9 cellular contexts compared by ENCODE assay signal in the genomic region with DNA sequence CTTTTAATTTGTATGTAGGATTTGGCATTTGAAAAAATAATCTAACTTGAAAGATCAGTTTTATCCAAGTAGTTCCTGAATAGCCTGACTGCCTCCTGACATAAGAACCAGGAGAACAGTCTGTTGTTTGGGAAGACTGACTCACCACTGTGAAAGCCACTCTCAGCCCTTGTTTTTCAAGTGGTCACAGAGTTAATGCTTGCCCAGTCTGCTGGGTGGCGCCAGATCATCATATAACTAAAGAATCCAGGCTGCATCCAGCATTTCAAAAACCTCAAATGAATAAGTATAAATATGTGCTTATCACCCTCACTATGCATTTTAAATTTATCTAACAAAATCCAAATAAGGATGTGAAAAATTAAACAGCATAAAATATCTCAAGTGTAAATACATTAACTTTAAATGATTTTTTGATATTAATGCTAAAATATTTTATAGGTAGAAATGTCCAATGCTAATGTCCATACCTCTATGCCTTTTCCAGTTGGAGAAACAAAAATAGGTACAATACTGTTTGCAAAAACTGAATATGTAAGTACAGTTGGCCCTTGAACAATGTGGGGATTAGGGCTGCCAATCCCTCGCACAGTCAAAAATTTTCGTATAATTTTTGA. TPM values are rescaled to one million over a fixed set of nuclear protein-coding genes. Genes with fewer than 3 reads are reported as not detected.
DNase-seq lines count a peak whose midpoint lies in the region; ATAC-seq and TF ChIP-seq lines count a peak whose summit lies in the region.
"Had no signal": no experiment of that assay in that cellular context is flagged by ENCODE, and none has a peak within 500 bp of the region (broad histone marks: within the 10 kb centered on the region; RNA-seq: fewer than 3 reads in every experiment).

No MANE protein-coding gene starts in this region.

- no peak for TF ChIP-seq POLR2A in vagina (IDR thresholded peaks at IDR 0.05)
- TF ChIP-seq POLR2A in gastroesophageal sphincter (IDR thresholded peaks at IDR 0.05) = no peak

- peaks cover 0 to 1% (median 0%) of the 10 kb centered on the region in 4 donors for H3K4me1 ChIP-seq in liver (ENCODE audit: control insufficient read depth in 4 of 4, insufficient read depth in 4 of 4, low read length in 3 of 4)
- no peaks in the 10 kb centered on the region for H3K4me1 ChIP-seq in vagina
- H3K4me1 ChIP-seq in gastroesophageal sphincter = no peaks in the 10 kb centered on the region

- H3K27ac Mint-ChIP-seq in chondrocyte (ENCODE audit: unreplicated experiment) = no peak overlapping the region

- H3K36me3 ChIP-seq in liver (ENCODE audit: control insufficient read depth in 4 of 4, insufficient read depth in 3 of 4, low read depth in 1 of 4, low read length in 3 of 4) (no peaks in the 10 kb centered on the region), vagina (no peaks in the 10 kb centered on the region), gastroesophageal sphincter (no peaks in the 10 kb centered on the region)

- H3K36me3 Mint-ChIP-seq in chondrocyte (ENCODE audit: low read depth) = no peaks in the 10 kb centered on the region
- H3K36me3 Mint-ChIP-seq: IgD-negative memory B cell had no signal

- intact Hi-C loops in vagina (cut with DNase I) = no loop called here

- H3K4me3 Mint-ChIP-seq in chondrocyte (ENCODE audit: unreplicated experiment) = no peak overlapping the region
- H3K4me3 Mint-ChIP-seq: IgD-negative memory B cell had no signal

- peak; percentile 65 to 73 for TF ChIP-seq RAD21 in liver (IDR thresholded peaks at IDR 0.05)

- H3K4me1 Mint-ChIP-seq in chondrocyte (ENCODE audit: low read depth) = no peaks in the 10 kb centered on the region
- H3K4me1 Mint-ChIP-seq: IgD-negative memory B cell had no signal

- TF ChIP-seq EP300 in gastroesophageal sphincter (IDR thresholded peaks at IDR 0.05) = no peak

- no peaks in the 10 kb centered on the region for H3K9me3 Mint-ChIP-seq in chondrocyte (ENCODE audit: low read depth)
- H3K9me3 Mint-ChIP-seq: IgD-negative memory B cell had no signal

- H3K4me3 ChIP-seq in liver (ENCODE audit: low read depth in 1 of 3, low read length in 3 of 3) (no peak overlapping the region), vagina (no peak overlapping the region), gastroesophageal sphincter (no peak overlapping the region)

- no peaks in the 10 kb centered on the region for H3K27me3 ChIP-seq in liver (ENCODE audit: control insufficient read depth in 4 of 4, insufficient read depth in 4 of 4, low read length in 3 of 4)
- no peaks in the 10 kb centered on the region for H3K27me3 ChIP-seq in vagina
- H3K27me3 ChIP-seq in gastroesophageal sphincter = no peaks in the 10 kb centered on the region

- H3K27ac ChIP-seq in liver (ENCODE audit: low read depth in 1 of 2, low read length in 2 of 2) (no peak overlapping the region), vagina (no peak overlapping the region), gastroesophageal sphincter (no peak overlapping the region)

- WGBS in liver = 71% methylated on average over 3 of the region's 3 CpGs
- 47 to 70% methylated on average over 3 of the region's 3 CpGs for WGBS in gastroesophageal sphincter (ENCODE audit: low coverage in 1 of 2), 2 donors

- H3K27me3 Mint-ChIP-seq in chondrocyte (ENCODE audit: low read depth) = peaks cover 12% of the 10 kb centered on the region
- H3K27me3 Mint-ChIP-seq: IgD-negative memory B cell had no signal

- H3K9me3 ChIP-seq in liver (ENCODE audit: control insufficient read depth in 4 of 4, low read length in 3 of 4) (no peaks in the 10 kb centered on the region), vagina (no peaks in the 10 kb centered on the region), gastroesophageal sphincter (no peaks in the 10 kb centered on the region)

- peak; percentile 54 for ATAC-seq in HG03432 (IDR thresholded peaks at IDR 0.05; ENCODE audit: unreplicated experiment)
- ATAC-seq in gastroesophageal sphincter = no peak

- DNase-seq in DMS53 (lab: John Stamatoyannopoulos, UW) (peak; percentile 90), NCI-H82 (lab: John Stamatoyannopoulos, UW) (peak; percentile 90), chondrocyte (ENCODE audit: low spot score) (no peak), vagina (ENCODE audit: extremely low spot score in 2 of 2) (no peak), GOT3 (lab: John Stamatoyannopoulos, UW) (no peak)

- no peak overlapping the region for H3K9ac ChIP-seq in liver (ENCODE audit: low read depth in 1 of 2, low read length in 2 of 2)

- TF ChIP-seq CTCF in chondrocyte (IDR thresholded peaks at IDR 0.05) (peak; percentile 79), liver (IDR thresholded peaks at IDR 0.05; ENCODE audit: low read depth, low read length, missing input control) (peak; percentile 17), vagina (IDR thresholded peaks at IDR 0.05) (no peak), gastroesophageal sphincter (IDR thresholded peaks at IDR 0.05) (peak in 1 of 4 experiments; percentile 32)

TF ChIP-seq in liver, 16 proteins besides CTCF, POLR2A, EP300 and RAD21:
- TF ChIP-seq YY1 (IDR thresholded peaks at IDR 0.05) (no peak), GABPA (IDR thresholded peaks at IDR 0.05 in 1 of 2, conservative IDR thresholded peaks at IDR 0.05 in 1 of 2) (no peak), RXRA (IDR thresholded peaks at IDR 0.05) (no peak), EGR1 (IDR thresholded peaks at IDR 0.05; ENCODE audit: low read depth in 2 of 2) (no peak), FOXA2 (IDR thresholded peaks at IDR 0.05) (no peak), TAF1 (conservative IDR thresholded peaks at IDR 0.05) (no peak), SP1 (IDR thresholded peaks at IDR 0.05) (no peak), FOXA1 (IDR thresholded peaks at IDR 0.05) (no peak), HNF4G (IDR thresholded peaks at IDR 0.05) (no peak), NR2F2 (IDR thresholded peaks at IDR 0.05) (no peak)
- TF ChIP-seq, protein P1, sequence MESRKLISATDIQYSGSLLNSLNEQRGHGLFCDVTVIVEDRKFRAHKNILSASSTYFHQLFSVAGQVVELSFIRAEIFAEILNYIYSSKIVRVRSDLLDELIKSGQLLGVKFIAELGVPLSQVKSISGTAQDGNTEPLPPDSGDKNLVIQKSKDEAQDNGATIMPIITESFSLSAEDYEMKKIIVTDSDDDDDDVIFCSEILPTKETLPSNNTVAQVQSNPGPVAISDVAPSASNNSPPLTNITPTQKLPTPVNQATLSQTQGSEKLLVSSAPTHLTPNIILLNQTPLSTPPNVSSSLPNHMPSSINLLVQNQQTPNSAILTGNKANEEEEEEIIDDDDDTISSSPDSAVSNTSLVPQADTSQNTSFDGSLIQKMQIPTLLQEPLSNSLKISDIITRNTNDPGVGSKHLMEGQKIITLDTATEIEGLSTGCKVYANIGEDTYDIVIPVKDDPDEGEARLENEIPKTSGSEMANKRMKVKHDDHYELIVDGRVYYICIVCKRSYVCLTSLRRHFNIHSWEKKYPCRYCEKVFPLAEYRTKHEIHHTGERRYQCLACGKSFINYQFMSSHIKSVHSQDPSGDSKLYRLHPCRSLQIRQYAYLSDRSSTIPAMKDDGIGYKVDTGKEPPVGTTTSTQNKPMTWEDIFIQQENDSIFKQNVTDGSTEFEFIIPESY (IDR thresholded peaks at IDR 0.05) = no peak
- TF ChIP-seq, protein P2, sequence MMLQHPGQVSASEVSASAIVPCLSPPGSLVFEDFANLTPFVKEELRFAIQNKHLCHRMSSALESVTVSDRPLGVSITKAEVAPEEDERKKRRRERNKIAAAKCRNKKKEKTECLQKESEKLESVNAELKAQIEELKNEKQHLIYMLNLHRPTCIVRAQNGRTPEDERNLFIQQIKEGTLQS (IDR thresholded peaks at IDR 0.05) = no peak
- TF ChIP-seq, protein P3, sequence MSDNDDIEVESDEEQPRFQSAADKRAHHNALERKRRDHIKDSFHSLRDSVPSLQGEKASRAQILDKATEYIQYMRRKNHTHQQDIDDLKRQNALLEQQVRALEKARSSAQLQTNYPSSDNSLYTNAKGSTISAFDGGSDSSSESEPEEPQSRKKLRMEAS (IDR thresholded peaks at IDR 0.05) = no peak
- TF ChIP-seq, protein P4, sequence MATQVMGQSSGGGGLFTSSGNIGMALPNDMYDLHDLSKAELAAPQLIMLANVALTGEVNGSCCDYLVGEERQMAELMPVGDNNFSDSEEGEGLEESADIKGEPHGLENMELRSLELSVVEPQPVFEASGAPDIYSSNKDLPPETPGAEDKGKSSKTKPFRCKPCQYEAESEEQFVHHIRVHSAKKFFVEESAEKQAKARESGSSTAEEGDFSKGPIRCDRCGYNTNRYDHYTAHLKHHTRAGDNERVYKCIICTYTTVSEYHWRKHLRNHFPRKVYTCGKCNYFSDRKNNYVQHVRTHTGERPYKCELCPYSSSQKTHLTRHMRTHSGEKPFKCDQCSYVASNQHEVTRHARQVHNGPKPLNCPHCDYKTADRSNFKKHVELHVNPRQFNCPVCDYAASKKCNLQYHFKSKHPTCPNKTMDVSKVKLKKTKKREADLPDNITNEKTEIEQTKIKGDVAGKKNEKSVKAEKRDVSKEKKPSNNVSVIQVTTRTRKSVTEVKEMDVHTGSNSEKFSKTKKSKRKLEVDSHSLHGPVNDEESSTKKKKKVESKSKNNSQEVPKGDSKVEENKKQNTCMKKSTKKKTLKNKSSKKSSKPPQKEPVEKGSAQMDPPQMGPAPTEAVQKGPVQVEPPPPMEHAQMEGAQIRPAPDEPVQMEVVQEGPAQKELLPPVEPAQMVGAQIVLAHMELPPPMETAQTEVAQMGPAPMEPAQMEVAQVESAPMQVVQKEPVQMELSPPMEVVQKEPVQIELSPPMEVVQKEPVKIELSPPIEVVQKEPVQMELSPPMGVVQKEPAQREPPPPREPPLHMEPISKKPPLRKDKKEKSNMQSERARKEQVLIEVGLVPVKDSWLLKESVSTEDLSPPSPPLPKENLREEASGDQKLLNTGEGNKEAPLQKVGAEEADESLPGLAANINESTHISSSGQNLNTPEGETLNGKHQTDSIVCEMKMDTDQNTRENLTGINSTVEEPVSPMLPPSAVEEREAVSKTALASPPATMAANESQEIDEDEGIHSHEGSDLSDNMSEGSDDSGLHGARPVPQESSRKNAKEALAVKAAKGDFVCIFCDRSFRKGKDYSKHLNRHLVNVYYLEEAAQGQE (IDR thresholded peaks at IDR 0.05) = no peak

RNA-seq across cellular contexts. Expression of a gene that starts 26.9 kb away (rescaled TPM):
- total RNA-seq in chondrocyte (not detected in 3 replicates), liver (not detected), vagina (not detected), gastroesophageal sphincter (not detected)
- polyA plus RNA-seq in liver = not detected
- polyA plus RNA-seq: IgD-negative memory B cell had no signal

Comparison
In these comparisons a context has a peak if more than half of its experiments do, and no peak if none do; other contexts are left out.
1. DNase-seq: peak in DMS53 (single experiment) and NCI-H82 (single experiment); none in chondrocyte (single experiment), vagina (0 of 2) and GOT3 (single experiment).
2. CTCF ChIP-seq: peak in chondrocyte (single experiment) and liver (single experiment); none in vagina (0 of 3).